In the genomic region with DNA sequence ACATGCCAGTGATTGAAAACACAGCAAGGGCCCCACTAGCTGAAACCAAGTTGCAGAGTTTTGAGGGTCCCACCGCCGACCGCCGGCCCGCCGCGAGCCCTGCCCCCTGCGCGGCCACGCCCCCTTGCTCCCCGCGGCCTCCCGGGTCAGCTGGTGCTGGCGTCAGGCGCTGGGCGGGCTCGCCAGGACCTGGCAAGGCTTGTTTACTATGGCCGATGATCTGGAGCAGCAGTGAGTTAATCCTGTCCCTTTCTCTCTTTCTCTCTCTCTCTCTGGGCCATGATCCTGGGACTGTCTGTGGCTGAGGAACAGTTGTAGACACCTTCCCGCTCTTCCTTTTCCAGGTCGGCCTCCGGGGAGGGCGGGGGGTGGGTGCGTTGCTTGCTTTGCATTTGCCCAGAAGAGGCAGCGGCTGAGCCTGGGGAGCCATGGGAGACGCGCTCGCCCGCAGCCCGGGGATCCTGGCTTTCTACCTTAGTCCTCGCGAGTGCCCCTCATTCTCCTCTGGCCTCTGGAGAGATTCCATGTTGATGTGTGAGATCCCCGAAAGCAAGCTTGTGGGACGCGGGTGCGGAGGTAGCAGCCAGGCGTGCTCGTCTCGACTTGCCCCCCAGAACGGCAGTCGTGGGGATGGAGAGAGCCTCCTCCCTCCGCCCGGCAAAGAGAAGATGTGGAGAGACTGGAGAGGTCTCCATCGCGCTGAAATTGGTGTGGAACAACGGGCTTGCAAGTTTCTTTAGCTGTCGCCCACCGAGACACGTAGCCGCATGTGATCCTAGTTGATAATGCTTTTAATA, we compare ENCODE assay signal across 1 cellular context.
TF ChIP-seq lines count a peak whose summit lies in the region.

A gene with protein sequence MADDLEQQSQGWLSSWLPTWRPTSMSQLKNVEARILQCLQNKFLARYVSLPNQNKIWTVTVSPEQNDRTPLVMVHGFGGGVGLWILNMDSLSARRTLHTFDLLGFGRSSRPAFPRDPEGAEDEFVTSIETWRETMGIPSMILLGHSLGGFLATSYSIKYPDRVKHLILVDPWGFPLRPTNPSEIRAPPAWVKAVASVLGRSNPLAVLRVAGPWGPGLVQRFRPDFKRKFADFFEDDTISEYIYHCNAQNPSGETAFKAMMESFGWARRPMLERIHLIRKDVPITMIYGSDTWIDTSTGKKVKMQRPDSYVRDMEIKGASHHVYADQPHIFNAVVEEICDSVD (plus strand): TSS at position 202 of the 797 bp plus-strand sequence. CDS start 7 bp downstream, at position 209.

TF ChIP-seq in HepG2, 621 proteins besides CTCF, POLR2A, EP300 and RAD21 (continued from another document and continues in another):
- TF ChIP-seq, protein P1, sequence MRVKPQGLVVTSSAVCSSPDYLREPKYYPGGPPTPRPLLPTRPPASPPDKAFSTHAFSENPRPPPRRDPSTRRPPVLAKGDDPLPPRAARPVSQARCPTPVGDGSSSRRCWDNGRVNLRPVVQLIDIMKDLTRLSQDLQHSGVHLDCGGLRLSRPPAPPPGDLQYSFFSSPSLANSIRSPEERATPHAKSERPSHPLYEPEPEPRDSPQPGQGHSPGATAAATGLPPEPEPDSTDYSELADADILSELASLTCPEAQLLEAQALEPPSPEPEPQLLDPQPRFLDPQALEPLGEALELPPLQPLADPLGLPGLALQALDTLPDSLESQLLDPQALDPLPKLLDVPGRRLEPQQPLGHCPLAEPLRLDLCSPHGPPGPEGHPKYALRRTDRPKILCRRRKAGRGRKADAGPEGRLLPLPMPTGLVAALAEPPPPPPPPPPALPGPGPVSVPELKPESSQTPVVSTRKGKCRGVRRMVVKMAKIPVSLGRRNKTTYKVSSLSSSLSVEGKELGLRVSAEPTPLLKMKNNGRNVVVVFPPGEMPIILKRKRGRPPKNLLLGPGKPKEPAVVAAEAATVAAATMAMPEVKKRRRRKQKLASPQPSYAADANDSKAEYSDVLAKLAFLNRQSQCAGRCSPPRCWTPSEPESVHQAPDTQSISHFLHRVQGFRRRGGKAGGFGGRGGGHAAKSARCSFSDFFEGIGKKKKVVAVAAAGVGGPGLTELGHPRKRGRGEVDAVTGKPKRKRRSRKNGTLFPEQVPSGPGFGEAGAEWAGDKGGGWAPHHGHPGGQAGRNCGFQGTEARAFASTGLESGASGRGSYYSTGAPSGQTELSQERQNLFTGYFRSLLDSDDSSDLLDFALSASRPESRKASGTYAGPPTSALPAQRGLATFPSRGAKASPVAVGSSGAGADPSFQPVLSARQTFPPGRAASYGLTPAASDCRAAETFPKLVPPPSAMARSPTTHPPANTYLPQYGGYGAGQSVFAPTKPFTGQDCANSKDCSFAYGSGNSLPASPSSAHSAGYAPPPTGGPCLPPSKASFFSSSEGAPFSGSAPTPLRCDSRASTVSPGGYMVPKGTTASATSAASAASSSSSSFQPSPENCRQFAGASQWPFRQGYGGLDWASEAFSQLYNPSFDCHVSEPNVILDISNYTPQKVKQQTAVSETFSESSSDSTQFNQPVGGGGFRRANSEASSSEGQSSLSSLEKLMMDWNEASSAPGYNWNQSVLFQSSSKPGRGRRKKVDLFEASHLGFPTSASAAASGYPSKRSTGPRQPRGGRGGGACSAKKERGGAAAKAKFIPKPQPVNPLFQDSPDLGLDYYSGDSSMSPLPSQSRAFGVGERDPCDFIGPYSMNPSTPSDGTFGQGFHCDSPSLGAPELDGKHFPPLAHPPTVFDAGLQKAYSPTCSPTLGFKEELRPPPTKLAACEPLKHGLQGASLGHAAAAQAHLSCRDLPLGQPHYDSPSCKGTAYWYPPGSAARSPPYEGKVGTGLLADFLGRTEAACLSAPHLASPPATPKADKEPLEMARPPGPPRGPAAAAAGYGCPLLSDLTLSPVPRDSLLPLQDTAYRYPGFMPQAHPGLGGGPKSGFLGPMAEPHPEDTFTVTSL (CRISPR knock-in tag; IDR thresholded peaks at IDR 0.05; ENCODE audit: borderline replicate concordance): no peak; the same call in none of the 2 replicates
- peak; percentile 97 for TF ChIP-seq TGIF2 (CRISPR knock-in tag; IDR thresholded peaks at IDR 0.05)
- no peak; the same call in 1 of the 2 replicates for TF ChIP-seq NCOR1 (IDR thresholded peaks at IDR 0.05; ENCODE audit: borderline replicate concordance, low read length)
- TF ChIP-seq, protein P2, sequence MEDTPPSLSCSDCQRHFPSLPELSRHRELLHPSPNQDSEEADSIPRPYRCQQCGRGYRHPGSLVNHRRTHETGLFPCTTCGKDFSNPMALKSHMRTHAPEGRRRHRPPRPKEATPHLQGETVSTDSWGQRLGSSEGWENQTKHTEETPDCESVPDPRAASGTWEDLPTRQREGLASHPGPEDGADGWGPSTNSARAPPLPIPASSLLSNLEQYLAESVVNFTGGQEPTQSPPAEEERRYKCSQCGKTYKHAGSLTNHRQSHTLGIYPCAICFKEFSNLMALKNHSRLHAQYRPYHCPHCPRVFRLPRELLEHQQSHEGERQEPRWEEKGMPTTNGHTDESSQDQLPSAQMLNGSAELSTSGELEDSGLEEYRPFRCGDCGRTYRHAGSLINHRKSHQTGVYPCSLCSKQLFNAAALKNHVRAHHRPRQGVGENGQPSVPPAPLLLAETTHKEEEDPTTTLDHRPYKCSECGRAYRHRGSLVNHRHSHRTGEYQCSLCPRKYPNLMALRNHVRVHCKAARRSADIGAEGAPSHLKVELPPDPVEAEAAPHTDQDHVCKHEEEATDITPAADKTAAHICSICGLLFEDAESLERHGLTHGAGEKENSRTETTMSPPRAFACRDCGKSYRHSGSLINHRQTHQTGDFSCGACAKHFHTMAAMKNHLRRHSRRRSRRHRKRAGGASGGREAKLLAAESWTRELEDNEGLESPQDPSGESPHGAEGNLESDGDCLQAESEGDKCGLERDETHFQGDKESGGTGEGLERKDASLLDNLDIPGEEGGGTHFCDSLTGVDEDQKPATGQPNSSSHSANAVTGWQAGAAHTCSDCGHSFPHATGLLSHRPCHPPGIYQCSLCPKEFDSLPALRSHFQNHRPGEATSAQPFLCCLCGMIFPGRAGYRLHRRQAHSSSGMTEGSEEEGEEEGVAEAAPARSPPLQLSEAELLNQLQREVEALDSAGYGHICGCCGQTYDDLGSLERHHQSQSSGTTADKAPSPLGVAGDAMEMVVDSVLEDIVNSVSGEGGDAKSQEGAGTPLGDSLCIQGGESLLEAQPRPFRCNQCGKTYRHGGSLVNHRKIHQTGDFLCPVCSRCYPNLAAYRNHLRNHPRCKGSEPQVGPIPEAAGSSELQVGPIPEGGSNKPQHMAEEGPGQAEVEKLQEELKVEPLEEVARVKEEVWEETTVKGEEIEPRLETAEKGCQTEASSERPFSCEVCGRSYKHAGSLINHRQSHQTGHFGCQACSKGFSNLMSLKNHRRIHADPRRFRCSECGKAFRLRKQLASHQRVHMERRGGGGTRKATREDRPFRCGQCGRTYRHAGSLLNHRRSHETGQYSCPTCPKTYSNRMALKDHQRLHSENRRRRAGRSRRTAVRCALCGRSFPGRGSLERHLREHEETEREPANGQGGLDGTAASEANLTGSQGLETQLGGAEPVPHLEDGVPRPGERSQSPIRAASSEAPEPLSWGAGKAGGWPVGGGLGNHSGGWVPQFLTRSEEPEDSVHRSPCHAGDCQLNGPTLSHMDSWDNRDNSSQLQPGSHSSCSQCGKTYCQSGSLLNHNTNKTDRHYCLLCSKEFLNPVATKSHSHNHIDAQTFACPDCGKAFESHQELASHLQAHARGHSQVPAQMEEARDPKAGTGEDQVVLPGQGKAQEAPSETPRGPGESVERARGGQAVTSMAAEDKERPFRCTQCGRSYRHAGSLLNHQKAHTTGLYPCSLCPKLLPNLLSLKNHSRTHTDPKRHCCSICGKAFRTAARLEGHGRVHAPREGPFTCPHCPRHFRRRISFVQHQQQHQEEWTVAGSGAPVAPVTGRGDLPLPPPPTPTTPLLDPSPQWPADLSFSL (CRISPR knock-in tag; IDR thresholded peaks at IDR 0.05): no peak
- no peak; the same call in 1 of the 2 replicates for TF ChIP-seq SSRP1 (CRISPR knock-in tag; IDR thresholded peaks at IDR 0.05)
- no peak for TF ChIP-seq TRIM24 (CRISPR knock-in tag; IDR thresholded peaks at IDR 0.05)
- TF ChIP-seq RFXANK (CRISPR knock-in tag; IDR thresholded peaks at IDR 0.05): peak; percentile 51; the same call in 1 of the 2 replicates
- TF ChIP-seq SIN3A (IDR thresholded peaks at IDR 0.05; ENCODE audit: borderline replicate concordance, low read depth, low read length): peak; percentile 100
- no peak for TF ChIP-seq HOXA7 (CRISPR knock-in tag; IDR thresholded peaks at IDR 0.05)
- TF ChIP-seq RFX3 (CRISPR knock-in tag; IDR thresholded peaks at IDR 0.05): no peak; the same call in 1 of the 2 replicates
- 0 out of 2 replicates have a peak, but pooled peaks have one; percentile 78 for TF ChIP-seq ZNF101 (CRISPR knock-in tag; IDR thresholded peaks at IDR 0.05; ENCODE audit: borderline replicate concordance, low read depth)
- TF ChIP-seq CREB3 (CRISPR knock-in tag; IDR thresholded peaks at IDR 0.05): 0 out of 2 replicates have a peak, but pooled peaks have one; percentile 9
- peak; percentile 66 for TF ChIP-seq RXRA (CRISPR knock-in tag; IDR thresholded peaks at IDR 0.05)
- peak; percentile 82; the same call in 1 of the 2 replicates for TF ChIP-seq ZNF292 (CRISPR knock-in tag; IDR thresholded peaks at IDR 0.05; ENCODE audit: borderline replicate concordance, low read depth)
- 0 out of 2 replicates have a peak, but pooled peaks have one; percentile 61 for TF ChIP-seq GTF2F1 (IDR thresholded peaks at IDR 0.05; ENCODE audit: low read length)
- peak; percentile 94 for TF ChIP-seq HOXA5 (CRISPR knock-in tag; IDR thresholded peaks at IDR 0.05)
- no peak for TF ChIP-seq NFRKB (IDR thresholded peaks at IDR 0.05)
- no peak for TF ChIP-seq ZNF75D (CRISPR knock-in tag; IDR thresholded peaks at IDR 0.05; ENCODE audit: borderline replicate concordance)
- TF ChIP-seq BHLHE40 (IDR thresholded peaks at IDR 0.05; ENCODE audit: low read length): no peak
- no peak for TF ChIP-seq ISX (CRISPR knock-in tag; conservative IDR thresholded peaks at IDR 0.05)
- TF ChIP-seq ONECUT2 (CRISPR knock-in tag; IDR thresholded peaks at IDR 0.05): no peak
- TF ChIP-seq GPBP1L1 (CRISPR knock-in tag; IDR thresholded peaks at IDR 0.05): no peak
- TF ChIP-seq ZNF557 (CRISPR knock-in tag; IDR thresholded peaks at IDR 0.05): no peak
- TF ChIP-seq PHF21A (CRISPR knock-in tag; IDR thresholded peaks at IDR 0.05): peak; percentile 70; the same call in 1 of the 2 replicates
- peak; percentile 46; the same call in 1 of the 2 replicates for TF ChIP-seq BRD4 (CRISPR knock-in tag; IDR thresholded peaks at IDR 0.05)
- no peak for TF ChIP-seq SNAI1 (CRISPR knock-in tag; IDR thresholded peaks at IDR 0.05; ENCODE audit: borderline replicate concordance)
- TF ChIP-seq KDM1A (CRISPR knock-in tag; IDR thresholded peaks at IDR 0.05): peak; percentile 55; the same call in 1 of the 2 replicates
- TF ChIP-seq, protein P3, sequence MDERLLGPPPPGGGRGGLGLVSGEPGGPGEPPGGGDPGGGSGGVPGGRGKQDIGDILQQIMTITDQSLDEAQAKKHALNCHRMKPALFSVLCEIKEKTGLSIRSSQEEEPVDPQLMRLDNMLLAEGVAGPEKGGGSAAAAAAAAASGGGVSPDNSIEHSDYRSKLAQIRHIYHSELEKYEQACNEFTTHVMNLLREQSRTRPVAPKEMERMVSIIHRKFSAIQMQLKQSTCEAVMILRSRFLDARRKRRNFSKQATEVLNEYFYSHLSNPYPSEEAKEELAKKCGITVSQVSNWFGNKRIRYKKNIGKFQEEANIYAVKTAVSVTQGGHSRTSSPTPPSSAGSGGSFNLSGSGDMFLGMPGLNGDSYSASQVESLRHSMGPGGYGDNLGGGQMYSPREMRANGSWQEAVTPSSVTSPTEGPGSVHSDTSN (CRISPR knock-in tag; IDR thresholded peaks at IDR 0.05): no peak
- peak; percentile 93 for TF ChIP-seq DNMT3B (CRISPR knock-in tag; conservative IDR thresholded peaks at IDR 0.05)
- no peak for TF ChIP-seq ZNF878 (CRISPR knock-in tag; IDR thresholded peaks at IDR 0.05)
- TF ChIP-seq, protein P4, sequence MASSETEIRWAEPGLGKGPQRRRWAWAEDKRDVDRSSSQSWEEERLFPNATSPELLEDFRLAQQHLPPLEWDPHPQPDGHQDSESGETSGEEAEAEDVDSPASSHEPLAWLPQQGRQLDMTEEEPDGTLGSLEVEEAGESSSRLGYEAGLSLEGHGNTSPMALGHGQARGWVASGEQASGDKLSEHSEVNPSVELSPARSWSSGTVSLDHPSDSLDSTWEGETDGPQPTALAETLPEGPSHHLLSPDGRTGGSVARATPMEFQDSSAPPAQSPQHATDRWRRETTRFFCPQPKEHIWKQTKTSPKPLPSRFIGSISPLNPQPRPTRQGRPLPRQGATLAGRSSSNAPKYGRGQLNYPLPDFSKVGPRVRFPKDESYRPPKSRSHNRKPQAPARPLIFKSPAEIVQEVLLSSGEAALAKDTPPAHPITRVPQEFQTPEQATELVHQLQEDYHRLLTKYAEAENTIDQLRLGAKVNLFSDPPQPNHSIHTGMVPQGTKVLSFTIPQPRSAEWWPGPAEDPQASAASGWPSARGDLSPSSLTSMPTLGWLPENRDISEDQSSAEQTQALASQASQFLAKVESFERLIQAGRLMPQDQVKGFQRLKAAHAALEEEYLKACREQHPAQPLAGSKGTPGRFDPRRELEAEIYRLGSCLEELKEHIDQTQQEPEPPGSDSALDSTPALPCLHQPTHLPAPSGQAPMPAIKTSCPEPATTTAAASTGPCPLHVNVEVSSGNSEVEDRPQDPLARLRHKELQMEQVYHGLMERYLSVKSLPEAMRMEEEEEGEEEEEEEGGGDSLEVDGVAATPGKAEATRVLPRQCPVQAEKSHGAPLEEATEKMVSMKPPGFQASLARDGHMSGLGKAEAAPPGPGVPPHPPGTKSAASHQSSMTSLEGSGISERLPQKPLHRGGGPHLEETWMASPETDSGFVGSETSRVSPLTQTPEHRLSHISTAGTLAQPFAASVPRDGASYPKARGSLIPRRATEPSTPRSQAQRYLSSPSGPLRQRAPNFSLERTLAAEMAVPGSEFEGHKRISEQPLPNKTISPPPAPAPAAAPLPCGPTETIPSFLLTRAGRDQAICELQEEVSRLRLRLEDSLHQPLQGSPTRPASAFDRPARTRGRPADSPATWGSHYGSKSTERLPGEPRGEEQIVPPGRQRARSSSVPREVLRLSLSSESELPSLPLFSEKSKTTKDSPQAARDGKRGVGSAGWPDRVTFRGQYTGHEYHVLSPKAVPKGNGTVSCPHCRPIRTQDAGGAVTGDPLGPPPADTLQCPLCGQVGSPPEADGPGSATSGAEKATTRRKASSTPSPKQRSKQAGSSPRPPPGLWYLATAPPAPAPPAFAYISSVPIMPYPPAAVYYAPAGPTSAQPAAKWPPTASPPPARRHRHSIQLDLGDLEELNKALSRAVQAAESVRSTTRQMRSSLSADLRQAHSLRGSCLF (CRISPR knock-in tag; IDR thresholded peaks at IDR 0.05; ENCODE audit: borderline replicate concordance): no peak
